12 cellular contexts compared by ENCODE assay signal in the genomic region with DNA sequence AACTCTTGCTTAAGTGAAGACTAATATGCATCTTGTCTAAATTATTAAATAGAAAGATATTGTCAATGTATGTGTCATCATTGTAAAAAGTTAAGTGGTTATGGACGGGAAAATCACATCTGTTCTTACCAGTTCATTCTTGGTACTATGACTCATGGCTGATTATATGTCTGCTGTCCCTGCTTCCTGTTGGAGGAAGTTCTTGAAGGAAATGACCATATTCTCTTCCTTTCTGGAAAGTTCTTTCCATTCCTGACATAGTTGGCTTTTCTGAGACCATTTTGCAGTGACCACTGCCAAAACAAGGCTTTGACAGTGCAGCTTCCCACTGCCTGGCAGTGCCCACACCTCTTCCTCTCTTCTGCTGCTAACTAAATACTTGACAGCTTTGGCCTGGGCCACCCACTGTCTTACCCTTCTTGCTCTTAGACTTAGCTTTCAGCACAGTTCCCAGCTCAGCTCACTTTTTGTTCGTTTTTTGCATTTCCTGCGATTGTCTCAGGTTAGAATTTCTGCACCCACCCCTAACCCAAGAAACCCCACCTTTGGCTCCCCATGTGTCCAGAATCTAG. TPM values are rescaled to one million over a fixed set of nuclear protein-coding genes. Genes with fewer than 3 reads are reported as not detected.
DNase-seq lines count a peak whose midpoint lies in the region; ATAC-seq and TF ChIP-seq lines count a peak whose summit lies in the region.
"Had no signal": no experiment of that assay in that cellular context is flagged by ENCODE, and none has a peak within 500 bp of the region (broad histone marks: within the 10 kb centered on the region; RNA-seq: fewer than 3 reads in every experiment).

No MANE protein-coding gene starts in this region.

- no peaks in the 10 kb centered on the region for H4K20me1 ChIP-seq in GM23338 (replicated peaks; ENCODE audit: insufficient read depth)

- no peaks in the 10 kb centered on the region for H3K79me2 ChIP-seq in GM23338 (replicated peaks; ENCODE audit: insufficient read depth)

- ATAC-seq in GM23338, result no peak
- no peak for ATAC-seq in GM19397 (IDR thresholded peaks at IDR 0.05; ENCODE audit: unreplicated experiment)

- POLR2A ChIA-PET in RWPE1 (lab: Yijun Ruan, JAX; ENCODE audit: low non-redundant PET), result no interaction called here

- H3K27ac ChIP-seq in RWPE1 (peak overlapping the region; percentile 87), transverse colon (no peak overlapping the region), GM23338 (ENCODE audit: low read depth) (no peak overlapping the region)
- H3K27ac ChIP-seq: PC-9, right atrium auricular region had no signal

- H3K4me2 ChIP-seq in GM23338, result no peak overlapping the region
- H3K4me2 ChIP-seq: PC-9 had no signal

- in situ Hi-C loops in transverse colon (cut with MboI; ENCODE audit: low pct_ligation_motif_present in 1 of 4, low pct_unique_long_range_greater_than_20kb in 1 of 4, low sequenced_read_pairs in 3 of 4), result no loop called here

- H3K4me3 Mint-ChIP-seq in nephron progenitor cell, result no peak overlapping the region
- no peak overlapping the region for H3K4me3 Mint-ChIP-seq in GM23338

- no peaks in the 10 kb centered on the region for H3K36me3 Mint-ChIP-seq in nephron progenitor cell (ENCODE audit: low read depth)
- no peaks in the 10 kb centered on the region for H3K36me3 Mint-ChIP-seq in GM23338 (ENCODE audit: low read depth)

- H2AFZ ChIP-seq in GM23338, result no peak overlapping the region
- H2AFZ ChIP-seq: PC-9 had no signal

- TF ChIP-seq POLR2A in transverse colon (IDR thresholded peaks at IDR 0.05), result no peak

- DNase-seq in HCEC 1CT (peak; percentile 91), RWPE1 (ENCODE audit: low spot score) (peak; percentile 77), fibroblast of mammary gland (ENCODE audit: low read depth) (peak; percentile 94), skeletal muscle cell (ENCODE audit: low read depth) (peak; percentile 79), transverse colon (no peak), nephron progenitor cell (no peak), GM23338 (ENCODE audit: low spot score) (no peak)
- DNase-seq: activated T-cell treated with anti-CD3 and anti-CD28 coated beads for 4 hours had no signal

- H3K4me1 ChIP-seq in transverse colon, result no peaks in the 10 kb centered on the region
- H3K4me1 ChIP-seq in GM23338 (ENCODE audit: insufficient read depth), result no peaks in the 10 kb centered on the region

- H3K4me1 Mint-ChIP-seq in nephron progenitor cell, result peaks cover 17% of the 10 kb centered on the region
- peaks cover 6% of the 10 kb centered on the region for H3K4me1 Mint-ChIP-seq in GM23338

- no peaks in the 10 kb centered on the region for H3F3A ChIP-seq in GM23338 (replicated peaks; ENCODE audit: low read depth)

- H3K9me3 ChIP-seq in transverse colon, result no peaks in the 10 kb centered on the region
- H3K9me3 ChIP-seq: right atrium auricular region had no signal

- H3K4me3 ChIP-seq in fibroblast of mammary gland (ENCODE audit: control insufficient read depth, low read depth, low read length), result no peak overlapping the region
- no peak overlapping the region for H3K4me3 ChIP-seq in skeletal muscle cell (ENCODE audit: low read depth, low read length)
- H3K4me3 ChIP-seq in transverse colon, result no peak overlapping the region
- no peak overlapping the region for H3K4me3 ChIP-seq in GM23338
- H3K4me3 ChIP-seq: PC-9, right atrium auricular region had no signal

- H3K9me2 ChIP-seq in GM23338 (ENCODE audit: insufficient read depth), result no peaks in the 10 kb centered on the region

- H3K27ac Mint-ChIP-seq in nephron progenitor cell, result no peak overlapping the region
- H3K27ac Mint-ChIP-seq in GM23338, result no peak overlapping the region

- TF ChIP-seq CTCF in RWPE1 (conservative IDR thresholded peaks at IDR 0.05; ENCODE audit: low read depth) (no peak), fibroblast of mammary gland (conservative IDR thresholded peaks at IDR 0.05; ENCODE audit: control insufficient read depth, insufficient read depth, low read depth, low read length) (no peak), transverse colon (IDR thresholded peaks at IDR 0.05) (no peak), nephron progenitor cell (IDR thresholded peaks at IDR 0.05) (no peak), GM23338 (conservative IDR thresholded peaks at IDR 0.05; ENCODE audit: low read depth in 2 of 2) (no peak)

- no peak for TF ChIP-seq EP300 in transverse colon (IDR thresholded peaks at IDR 0.05; ENCODE audit: low read depth)

- H3K36me3 ChIP-seq in transverse colon (no peaks in the 10 kb centered on the region), GM23338 (ENCODE audit: insufficient read depth) (no peaks in the 10 kb centered on the region)
- H3K36me3 ChIP-seq: right atrium auricular region had no signal

- WGBS in transverse colon (ENCODE audit: low coverage in 1 of 2), 2 donors, result 61 to 63% methylated on average over 3 of the region's 3 CpGs

- CTCF ChIA-PET in RWPE1 (lab: Yijun Ruan, JAX), result no interaction called here

- intact Hi-C loops in transverse colon (cut with DNase I; ENCODE audit: low total_unique reads), result no loop called here

- H3K27me3 ChIP-seq in transverse colon, result no peaks in the 10 kb centered on the region
- H3K27me3 ChIP-seq in GM23338 (ENCODE audit: insufficient read depth), result no peaks in the 10 kb centered on the region
- H3K27me3 ChIP-seq: right atrium auricular region had no signal

- H3K9me3 Mint-ChIP-seq in nephron progenitor cell (peaks cover 8% of the 10 kb centered on the region), GM23338 (peaks cover 3% of the 10 kb centered on the region; the same call in 1 of the 3 replicates)

- H3K27me3 Mint-ChIP-seq in nephron progenitor cell (ENCODE audit: low read depth, poor library complexity) (peaks cover 8% of the 10 kb centered on the region), GM23338 (ENCODE audit: insufficient read depth, low read depth, poor library complexity) (peaks cover 2% of the 10 kb centered on the region)

TF ChIP-seq in GM23338, 12 proteins besides CTCF, POLR2A, EP300 and RAD21 (continues in another document):
- TF ChIP-seq, protein P1, sequence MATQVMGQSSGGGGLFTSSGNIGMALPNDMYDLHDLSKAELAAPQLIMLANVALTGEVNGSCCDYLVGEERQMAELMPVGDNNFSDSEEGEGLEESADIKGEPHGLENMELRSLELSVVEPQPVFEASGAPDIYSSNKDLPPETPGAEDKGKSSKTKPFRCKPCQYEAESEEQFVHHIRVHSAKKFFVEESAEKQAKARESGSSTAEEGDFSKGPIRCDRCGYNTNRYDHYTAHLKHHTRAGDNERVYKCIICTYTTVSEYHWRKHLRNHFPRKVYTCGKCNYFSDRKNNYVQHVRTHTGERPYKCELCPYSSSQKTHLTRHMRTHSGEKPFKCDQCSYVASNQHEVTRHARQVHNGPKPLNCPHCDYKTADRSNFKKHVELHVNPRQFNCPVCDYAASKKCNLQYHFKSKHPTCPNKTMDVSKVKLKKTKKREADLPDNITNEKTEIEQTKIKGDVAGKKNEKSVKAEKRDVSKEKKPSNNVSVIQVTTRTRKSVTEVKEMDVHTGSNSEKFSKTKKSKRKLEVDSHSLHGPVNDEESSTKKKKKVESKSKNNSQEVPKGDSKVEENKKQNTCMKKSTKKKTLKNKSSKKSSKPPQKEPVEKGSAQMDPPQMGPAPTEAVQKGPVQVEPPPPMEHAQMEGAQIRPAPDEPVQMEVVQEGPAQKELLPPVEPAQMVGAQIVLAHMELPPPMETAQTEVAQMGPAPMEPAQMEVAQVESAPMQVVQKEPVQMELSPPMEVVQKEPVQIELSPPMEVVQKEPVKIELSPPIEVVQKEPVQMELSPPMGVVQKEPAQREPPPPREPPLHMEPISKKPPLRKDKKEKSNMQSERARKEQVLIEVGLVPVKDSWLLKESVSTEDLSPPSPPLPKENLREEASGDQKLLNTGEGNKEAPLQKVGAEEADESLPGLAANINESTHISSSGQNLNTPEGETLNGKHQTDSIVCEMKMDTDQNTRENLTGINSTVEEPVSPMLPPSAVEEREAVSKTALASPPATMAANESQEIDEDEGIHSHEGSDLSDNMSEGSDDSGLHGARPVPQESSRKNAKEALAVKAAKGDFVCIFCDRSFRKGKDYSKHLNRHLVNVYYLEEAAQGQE (IDR thresholded peaks at IDR 0.05; ENCODE audit: unreplicated experiment), result no peak
- no peak for TF ChIP-seq EZH2 (IDR thresholded peaks at IDR 0.05; ENCODE audit: low read depth, unreplicated experiment)
- TF ChIP-seq CREB1 (CRISPR knock-in tag; IDR thresholded peaks at IDR 0.05; ENCODE audit: low read depth), result no peak
- no peak for TF ChIP-seq JUNB (IDR thresholded peaks at IDR 0.05; ENCODE audit: unreplicated experiment)
- TF ChIP-seq ZNF114 (CRISPR knock-in tag; IDR thresholded peaks at IDR 0.05), result no peak
- TF ChIP-seq POLR2AphosphoS5 (IDR thresholded peaks at IDR 0.05; ENCODE audit: low read depth), result no peak
- no peak for TF ChIP-seq ZNF331 (CRISPR knock-in tag; IDR thresholded peaks at IDR 0.05; ENCODE audit: low read depth)
- TF ChIP-seq, protein P2, sequence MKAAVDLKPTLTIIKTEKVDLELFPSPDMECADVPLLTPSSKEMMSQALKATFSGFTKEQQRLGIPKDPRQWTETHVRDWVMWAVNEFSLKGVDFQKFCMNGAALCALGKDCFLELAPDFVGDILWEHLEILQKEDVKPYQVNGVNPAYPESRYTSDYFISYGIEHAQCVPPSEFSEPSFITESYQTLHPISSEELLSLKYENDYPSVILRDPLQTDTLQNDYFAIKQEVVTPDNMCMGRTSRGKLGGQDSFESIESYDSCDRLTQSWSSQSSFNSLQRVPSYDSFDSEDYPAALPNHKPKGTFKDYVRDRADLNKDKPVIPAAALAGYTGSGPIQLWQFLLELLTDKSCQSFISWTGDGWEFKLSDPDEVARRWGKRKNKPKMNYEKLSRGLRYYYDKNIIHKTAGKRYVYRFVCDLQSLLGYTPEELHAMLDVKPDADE (IDR thresholded peaks at IDR 0.05), result no peak

RNA-seq across cellular contexts. Expression of a gene that starts 13.2 kb away (rescaled TPM):
- total RNA-seq in transverse colon, result not detected
- total RNA-seq in GM23338 (2014; rRNA removed; shearing (Covaris generic)), result not detected in 2 replicates
- not detected in 2 replicates for polyA plus RNA-seq in GM23338 (2016; fragmentation: Nextera tagmentation; extraction: Ambion mirVana)
- total RNA-seq: PC-9, right atrium auricular region had no signal
- polyA plus RNA-seq: thymus had no signal

RNA-seq across cellular contexts. Expression of a gene that starts 15.4 kb away (rescaled TPM):
- not detected for total RNA-seq in transverse colon
- total RNA-seq in GM23338 (2014; rRNA removed; shearing (Covaris generic)), result not detected in 2 replicates
- polyA plus RNA-seq in GM23338 (2016; fragmentation: Nextera tagmentation; extraction: Ambion mirVana), result not detected in 2 replicates
- total RNA-seq: PC-9, right atrium auricular region had no signal

Comparison
In these comparisons a context has a peak if more than half of its experiments do, and no peak if none do; other contexts are left out.
1. DNase-seq: peak in HCEC 1CT (single experiment), RWPE1 (single experiment), fibroblast of mammary gland (single experiment) and skeletal muscle cell (single experiment); none in transverse colon (single experiment), nephron progenitor cell (single experiment) and GM23338 (single experiment).